In the genomic region with DNA sequence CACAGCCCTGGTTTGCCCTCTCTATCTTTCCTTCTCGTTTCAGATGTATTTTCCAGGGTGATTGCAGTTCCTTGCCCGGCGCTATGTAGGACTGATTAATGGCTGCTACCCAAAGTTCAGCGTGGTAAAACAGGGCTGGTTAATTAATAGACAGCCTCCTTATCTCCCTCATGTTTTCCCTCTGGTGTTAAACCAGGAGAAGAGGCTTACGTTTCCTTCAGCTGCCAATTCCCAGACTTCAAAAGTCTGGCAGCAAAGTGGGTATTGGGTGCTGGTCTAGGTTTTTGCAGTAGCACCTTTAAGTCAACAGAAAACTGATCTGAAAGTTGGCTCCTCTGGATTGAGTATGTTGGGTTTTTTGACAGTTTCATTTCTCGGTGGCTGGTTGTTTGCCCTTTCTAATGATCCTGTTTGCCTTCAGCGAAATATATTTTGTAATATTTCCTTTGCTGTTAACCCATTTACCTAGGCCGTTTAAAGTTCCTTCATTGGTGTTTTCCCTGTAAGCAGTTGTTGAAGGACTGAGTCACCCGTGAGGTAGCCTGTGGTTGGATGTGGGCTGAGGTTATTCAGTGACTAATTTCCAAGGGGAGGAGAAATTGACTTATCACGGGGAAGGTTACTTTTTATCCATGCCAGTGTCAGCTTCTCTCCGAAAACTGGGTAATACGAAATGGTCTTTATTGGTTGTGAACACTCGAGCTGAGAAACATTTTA, we compare ENCODE assay signal across 8 cellular contexts.
DNase-seq lines count a peak whose midpoint lies in the region; ATAC-seq lines count a peak whose summit lies in the region.

No MANE protein-coding gene starts in this region.

- peaks cover 0 to 3% of the 10 kb centered on the region in 2 donors for H3K36me3 ChIP-seq in duodenal mucosa (ENCODE audit: control insufficient read depth in 1 of 2, insufficient read depth in 2 of 2, low read length in 2 of 2)

- peak overlapping the region; percentile 60 to 76 for H3K9ac ChIP-seq in duodenal mucosa (ENCODE audit: low read depth in 1 of 2, low read length in 2 of 2)

- peak; percentile 51 for ATAC-seq in HG02884 (IDR thresholded peaks at IDR 0.05; ENCODE audit: unreplicated experiment)

- H3K4me3 ChIP-seq in duodenal mucosa (ENCODE audit: low read depth in 1 of 2, low read length in 2 of 2) = peak overlapping the region; percentile 66 to 76

- peaks cover 30 to 31% of the 10 kb centered on the region in 2 donors for H3K4me1 ChIP-seq in duodenal mucosa (ENCODE audit: control insufficient read depth in 1 of 2, insufficient read depth in 2 of 2, low read length in 2 of 2)

- peak; percentile 56 for DNase-seq in activated CD8-positive, alpha-beta memory T cell treated with anti-CD3 and anti-CD28 coated beads, Interleukin-2, amount 50 U/mL, for 48 hours
- no peak for DNase-seq in activated CD8-positive, alpha-beta memory T cell treated with anti-CD3 and anti-CD28 coated beads for 24 hours
- DNase-seq in SK-MEL-5 (ENCODE audit: low read depth, low spot score) = peak; percentile 34
- peak; percentile 99 for DNase-seq in renal cortical epithelial cell (ENCODE audit: low read depth)
- DNase-seq in pons (ENCODE audit: low spot score) = no peak
- no peak for DNase-seq in KG1 (lab: John Stamatoyannopoulos, UW)

- peak overlapping the region; percentile 81 for H3K27ac ChIP-seq in duodenal mucosa (ENCODE audit: low read depth, low read length)

- in situ Hi-C loops in SK-MEL-5 (cut with HindIII; ENCODE audit: low pct_unique_long_range_greater_than_20kb, low sequenced_read_pairs) = no loop called here

- H3K27me3 ChIP-seq in duodenal mucosa (ENCODE audit: control insufficient read depth in 1 of 2, insufficient read depth in 2 of 2, low read length in 2 of 2) = no peaks in the 10 kb centered on the region

- H3K9me3 ChIP-seq in duodenal mucosa (ENCODE audit: control insufficient read depth in 1 of 2, low read length in 2 of 2) = no peaks in the 10 kb centered on the region

Comparison
In these comparisons a context has a peak if more than half of its experiments do, and no peak if none do; other contexts are left out.
1. DNase-seq: peak in activated CD8-positive, alpha-beta memory T cell treated with anti-CD3 and anti-CD28 coated beads, Interleukin-2, amount 50 U/mL, for 48 hours (single experiment), SK-MEL-5 (single experiment) and renal cortical epithelial cell (single experiment); none in activated CD8-positive, alpha-beta memory T cell treated with anti-CD3 and anti-CD28 coated beads for 24 hours (single experiment), pons (single experiment) and KG1 (single experiment).